In the genomic region with DNA sequence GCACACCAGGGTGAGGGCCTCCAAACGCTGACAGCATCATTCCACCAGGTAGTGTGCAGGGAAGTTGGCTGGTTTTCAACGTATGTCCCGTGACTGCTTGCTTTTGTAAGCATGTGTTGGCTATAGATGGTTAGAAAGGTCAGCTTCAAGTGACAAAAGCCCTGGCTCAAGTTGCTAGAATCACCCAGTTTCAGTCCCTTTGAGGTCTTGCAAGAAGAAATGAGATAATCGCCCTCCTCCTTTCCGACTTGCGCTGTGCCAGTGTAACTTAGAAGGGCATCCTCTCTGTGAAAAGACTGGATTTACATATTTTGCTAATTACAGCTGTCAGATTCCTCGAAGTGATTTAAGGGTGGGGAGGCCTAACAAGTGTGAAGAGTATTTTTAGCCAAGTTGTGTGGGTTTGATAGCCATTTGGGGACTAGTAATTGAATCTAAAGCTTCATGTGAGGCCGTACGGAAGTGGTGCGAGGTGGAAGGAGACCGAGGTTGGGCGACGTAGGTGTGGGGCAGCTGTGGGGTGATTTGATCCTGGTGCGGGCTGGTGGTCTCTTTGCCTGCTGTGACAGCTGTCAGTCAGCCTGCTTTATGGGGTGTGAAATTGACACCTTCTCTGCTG, we compare ENCODE assay signal across 17 cellular contexts.
DNase-seq lines count a peak whose midpoint lies in the region; ATAC-seq, FAIRE-seq and TF ChIP-seq lines count a peak whose summit lies in the region.
"Had no signal": no experiment of that assay in that cellular context is flagged by ENCODE, and none has a peak within 500 bp of the region (broad histone marks: within the 10 kb centered on the region; RNA-seq: fewer than 3 reads in every experiment).

No MANE protein-coding gene starts in this region.

- intact Hi-C loops in upper lobe of right lung (cut with DNase I), result no loop called here

- H3K4me1 Mint-ChIP-seq in natural killer cell treated with Interleukin-12 subunit alpha and Interleukin-12 subunit beta and Interleukin-15 and Interleukin-18, amount 100 ng/mL, for 72 hours (ENCODE audit: low read depth in 2 of 2), result peaks cover 82 to 85% of the 10 kb centered on the region in 2 donors

- H3K36me3 Mint-ChIP-seq in natural killer cell treated with Interleukin-12 subunit alpha and Interleukin-12 subunit beta and Interleukin-15 and Interleukin-18, amount 100 ng/mL, for 72 hours, result peaks cover 15% of the 10 kb centered on the region

- peaks cover 3% of the 10 kb centered on the region for H3K9me3 Mint-ChIP-seq in natural killer cell treated with Interleukin-12 subunit alpha and Interleukin-12 subunit beta and Interleukin-15 and Interleukin-18, amount 100 ng/mL, for 72 hours

- DNase-seq in GM12865 (ENCODE audit: low read depth) (peak; percentile 32), upper lobe of right lung (no peak), D721Med (ENCODE audit: insufficient read length, low spot score) (no peak), NCI-H187 treated with DMSO at 0.1 percent for 48 hours (lab: John Stamatoyannopoulos, UW) (no peak)
- no peak for DNase-seq in natural killer cell treated with Interleukin-12 subunit alpha and Interleukin-12 subunit beta and Interleukin-15 and Interleukin-18, amount 100 ng/mL, for 72 hours (ENCODE audit: low spot score)
- DNase-seq: activated CD4-positive, alpha-beta memory T cell treated with anti-CD3 and anti-CD28 coated beads, Interleukin-2, amount 10 ng/mL, durations not matched to agents 7 days and 5 days; colonic mucosa; DMS79 treated with DMSO at 0.1 percent for 48 hours; IMR-90; NCI-H1092 treated with DMSO at 0.1 percent for 48 hours; pancreas; stimulated activated naive CD4-positive, alpha-beta T cell had no signal

- no peaks in the 10 kb centered on the region for H3K36me3 ChIP-seq in upper lobe of right lung
- H3K36me3 ChIP-seq: colonic mucosa, pancreas had no signal

- H3K4me3 Mint-ChIP-seq in natural killer cell treated with Interleukin-12 subunit alpha and Interleukin-12 subunit beta and Interleukin-15 and Interleukin-18, amount 100 ng/mL, for 72 hours, result peak overlapping the region; percentile 67
- H3K4me3 Mint-ChIP-seq: activated CD4-positive, alpha-beta memory T cell treated with anti-CD3 and anti-CD28 coated beads, Interleukin-2, amount 10 ng/mL, durations not matched to agents 7 days and 5 days had no signal

- peak overlapping the region; percentile 73 to 78 for H3K27ac Mint-ChIP-seq in natural killer cell treated with Interleukin-12 subunit alpha and Interleukin-12 subunit beta and Interleukin-15 and Interleukin-18, amount 100 ng/mL, for 72 hours
- H3K27ac Mint-ChIP-seq: activated CD4-positive, alpha-beta memory T cell treated with anti-CD3 and anti-CD28 coated beads, Interleukin-2, amount 10 ng/mL, durations not matched to agents 7 days and 5 days had no signal

- no peaks in the 10 kb centered on the region for H3K27me3 Mint-ChIP-seq in natural killer cell treated with Interleukin-12 subunit alpha and Interleukin-12 subunit beta and Interleukin-15 and Interleukin-18, amount 100 ng/mL, for 72 hours
- H3K27me3 Mint-ChIP-seq: activated CD4-positive, alpha-beta memory T cell treated with anti-CD3 and anti-CD28 coated beads, Interleukin-2, amount 10 ng/mL, durations not matched to agents 7 days and 5 days had no signal

- ATAC-seq in GM19351 (IDR thresholded peaks at IDR 0.05; ENCODE audit: unreplicated experiment) (peak; percentile 74), HG03432 (IDR thresholded peaks at IDR 0.05; ENCODE audit: unreplicated experiment) (peak; percentile 61), upper lobe of right lung (no peak)
- ATAC-seq in natural killer cell treated with Interleukin-12 subunit alpha and Interleukin-12 subunit beta and Interleukin-15 and Interleukin-18, amount 100 ng/mL, for 72 hours, result peak; percentile 73 to 76
- ATAC-seq: pancreas, SK-N-SH treated with all-trans-retinoic acid at 6 μM for 48 hours had no signal

- H3K4me3 ChIP-seq in GM12865 (ENCODE audit: low read depth, low read length) (no peak overlapping the region), upper lobe of right lung (no peak overlapping the region)
- H3K4me3 ChIP-seq: colonic mucosa, pancreas, skin epidermis had no signal

- FAIRE-seq in D721Med (lab: Jason Lieb, UNC), result no peak
- FAIRE-seq: pancreas, urothelium cell line had no signal

- H3K27me3 ChIP-seq in upper lobe of right lung, result no peaks in the 10 kb centered on the region
- H3K27me3 ChIP-seq: colonic mucosa, pancreas had no signal

- no peak for TF ChIP-seq CTCF in GM12865 (IDR thresholded peaks at IDR 0.05; ENCODE audit: insufficient read depth, low read depth, low read length, missing control alignments)
- no peak for TF ChIP-seq CTCF in upper lobe of right lung (IDR thresholded peaks at IDR 0.05)
- TF ChIP-seq CTCF in D721Med (IDR thresholded peaks at IDR 0.05; ENCODE audit: insufficient read depth, missing control alignments), result no peak

- H3K9me3 ChIP-seq in upper lobe of right lung, result no peaks in the 10 kb centered on the region
- H3K9me3 ChIP-seq: colonic mucosa, pancreas had no signal

- peaks cover 17% of the 10 kb centered on the region for H3K4me1 ChIP-seq in upper lobe of right lung
- H3K4me1 ChIP-seq: colonic mucosa, pancreas had no signal

- H3K27ac ChIP-seq in upper lobe of right lung, result no peak overlapping the region
- H3K27ac ChIP-seq: colonic mucosa, pancreas, skin epidermis had no signal
